In genomic region chr15:29765234-29765841, GRCh38 we compare ENCODE assay signal across 14 cellular contexts. TPM values are rescaled to one million over a fixed set of nuclear protein-coding genes. Genes with fewer than 3 reads are reported as not detected.
"Had no signal": no experiment of that assay in that cellular context is flagged by ENCODE, and none has a peak within 500 bp of the region (broad histone marks: within the 10 kb centered on the region; RNA-seq: fewer than 3 reads in every experiment).

No MANE protein-coding gene starts in this region.

- H3K27me3 ChIP-seq: brain microvascular endothelial cell, neural progenitor cell, pancreas, tibial nerve, uterus had no signal

- H2AFZ ChIP-seq: neural progenitor cell had no signal

- H3K36me3 ChIP-seq: uterus had no signal

- H3K4me1 ChIP-seq: lower lobe of right lung, neural progenitor cell, pancreas had no signal

- FAIRE-seq: pancreas had no signal

- H3K4me2 ChIP-seq: neural progenitor cell had no signal

- H3K27ac ChIP-seq: brain microvascular endothelial cell, lower lobe of right lung, neural progenitor cell, pancreas, tibial nerve, uterus had no signal

- H3K9ac ChIP-seq: neural progenitor cell had no signal

- H3K9me3 ChIP-seq: lower lobe of right lung, pancreas, tibial nerve, uterus had no signal

- DNase-seq: activated CD4-positive, alpha-beta T cell treated with anti-CD3 and anti-CD28 coated beads, Interleukin-2, amount 50 U/mL, for 1 hour; activated naive CD8-positive, alpha-beta T cell treated with anti-CD3 and anti-CD28 coated beads for 36 hours; brain microvascular endothelial cell; hippocampal formation; lower lobe of right lung; midbrain; pancreas; stimulated activated CD4-positive, alpha-beta T cell treated with anti-CD3 and anti-CD28 coated beads, Interleukin-2, amount 100 ng/mL, for 48 hours; T-helper 9 cell; uterus had no signal

- H3K4me3 ChIP-seq: lower lobe of right lung, neural progenitor cell, pancreas, tibial nerve, uterus had no signal

RNA-seq across cellular contexts. Expression of gene TJP1, which starts 56.9 kb away (rescaled TPM):
- total RNA-seq: activated CD8-positive, alpha-beta memory T cell treated with anti-CD3 and anti-CD28 coated beads for 36 hours; activated naive CD8-positive, alpha-beta T cell treated with anti-CD3 and anti-CD28 coated beads for 36 hours; activated T-helper 1 cell treated with anti-CD3 and anti-CD28 coated beads, Interleukin-12 subunit alpha, Interleukin-12 subunit beta, Interleukin-2, Interleukin-4 antibody, amounts not matched to agents 30 ng/mL and 10 ng/mL and 1 ng/mL, durations not matched to agents 14 hours and 24 hours and 36 hours had no signal
